25 cellular contexts compared by ENCODE assay signal in genomic region chr17:30503558-30503957, GRCh38. TPM values are rescaled to one million over a fixed set of nuclear protein-coding genes. Genes with fewer than 3 reads are reported as not detected.
DNase-seq lines count a peak whose midpoint lies in the region; ATAC-seq and TF ChIP-seq lines count a peak whose summit lies in the region.
"Had no signal": no experiment of that assay in that cellular context is flagged by ENCODE, and none has a peak within 500 bp of the region (broad histone marks: within the 10 kb centered on the region; RNA-seq: fewer than 3 reads in every experiment).

No MANE protein-coding gene starts in this region.

- H3K14ac ChIP-seq in mesenchymal stem cell (ENCODE audit: low read length in 2 of 2), result no peak overlapping the region

- H3K4me1 ChIP-seq in mesenchymal stem cell (ENCODE audit: control insufficient read depth, insufficient read depth, low read depth, low read length) (no peaks in the 10 kb centered on the region), foreskin keratinocyte (no peaks in the 10 kb centered on the region)

- H2AFZ ChIP-seq in mesenchymal stem cell (ENCODE audit: low read depth, low read length), result no peak overlapping the region
- H2AFZ ChIP-seq: GM23338 had no signal

- no peak overlapping the region for H4K91ac ChIP-seq in mesenchymal stem cell (ENCODE audit: low read length)

- no peak overlapping the region for H4K8ac ChIP-seq in mesenchymal stem cell (ENCODE audit: low read length)

- H3K4me2 ChIP-seq in mesenchymal stem cell (ENCODE audit: low read length, poor library complexity, severe bottlenecking), result no peak overlapping the region
- H3K4me2 ChIP-seq: GM23338, SK-N-SH had no signal

- DNase-seq in EH (ENCODE audit: low read depth) (peak; percentile 79), M059J (ENCODE audit: low read depth) (peak; percentile 14), fibroblast of gingiva (ENCODE audit: low read depth) (peak; percentile 5), mesenchymal stem cell (peak; percentile 28), foreskin keratinocyte (no peak), NOMO-1 treated with dmso at 0.1 percent for 144 hours (lab: John Stamatoyannopoulos, UW; ENCODE audit: unreplicated experiment) (no peak)
- DNase-seq in activated CD4-positive, CD25-positive, alpha-beta regulatory T cell treated with anti-CD3 and anti-CD28 coated beads, Interleukin-2, amount 50 U/mL, for 72 hours, result no peak
- DNase-seq: 8988T; AML-193; C1 segment of cervical spinal cord; Calu3; CD8-positive, alpha-beta T cell; DMS153; GF-D8; Kasumi-1; MG63; NCI-H1417; NCI-H1694 treated with DMSO at 0.1 percent for 48 hours; NCI-H446; NCI-H526; SHP77; SK-N-SH had no signal

- TF ChIP-seq CTCF in foreskin keratinocyte (conservative IDR thresholded peaks at IDR 0.05), result no peak

- no peak overlapping the region for H2BK15ac ChIP-seq in mesenchymal stem cell (ENCODE audit: low read depth, poor library complexity, severe bottlenecking)

- H3K27me3 ChIP-seq in mesenchymal stem cell (ENCODE audit: control insufficient read depth in 1 of 2, insufficient read depth in 1 of 2, low read length in 2 of 2) (no peaks in the 10 kb centered on the region), foreskin keratinocyte (no peaks in the 10 kb centered on the region)
- H3K27me3 ChIP-seq: MG63 had no signal

- H3K79me1 ChIP-seq in mesenchymal stem cell (replicated peaks; ENCODE audit: low read length, poor library complexity, severe bottlenecking), result peaks cover 23% of the 10 kb centered on the region

- 67% methylated on average over 4 of the region's 4 CpGs for WGBS in mesenchymal stem cell

- H3K27ac ChIP-seq in mesenchymal stem cell (ENCODE audit: low read length, poor library complexity, severe bottlenecking), result peak overlapping the region; percentile 51
- H3K27ac ChIP-seq in foreskin keratinocyte, result no peak overlapping the region

- H2BK120ac ChIP-seq in mesenchymal stem cell (ENCODE audit: low read depth, low read length), result no peak overlapping the region

- H2BK12ac ChIP-seq in mesenchymal stem cell (ENCODE audit: low read length in 2 of 2), result no peak overlapping the region

- H2BK5ac ChIP-seq in mesenchymal stem cell (ENCODE audit: low read depth, low read length, poor library complexity, severe bottlenecking), result no peak overlapping the region

- no peak overlapping the region for H3K4me3 ChIP-seq in mesenchymal stem cell (ENCODE audit: insufficient read depth in 1 of 2, low read depth in 1 of 2, low read length in 2 of 2)
- H3K4me3 ChIP-seq: GM23338, HAP-1, MG63 had no signal

- no peak overlapping the region for H3K9ac ChIP-seq in mesenchymal stem cell (ENCODE audit: low read length)
- H3K9ac ChIP-seq: SK-N-SH had no signal

- no peak overlapping the region for H3K23ac ChIP-seq in mesenchymal stem cell (ENCODE audit: low read length in 2 of 2)

- H3K9me3 ChIP-seq in mesenchymal stem cell (ENCODE audit: control insufficient read depth, low read length), result no peaks in the 10 kb centered on the region
- H3K9me3 ChIP-seq: MG63, SK-N-SH had no signal

- H3K4ac ChIP-seq in mesenchymal stem cell (ENCODE audit: low read depth in 1 of 2, low read length in 2 of 2), result no peak overlapping the region

- H3K18ac ChIP-seq in mesenchymal stem cell (ENCODE audit: low read depth in 1 of 2, low read length in 2 of 2), result no peak overlapping the region

- H3K36me3 ChIP-seq in mesenchymal stem cell (ENCODE audit: control insufficient read depth in 1 of 2, insufficient read depth in 2 of 2, low read depth in 1 of 2, low read length in 2 of 2), result peaks cover 19 to 93% of the 10 kb centered on the region in 2 experiments

- no peak overlapping the region for H2AK5ac ChIP-seq in mesenchymal stem cell (ENCODE audit: low read length, severe bottlenecking)

- ATAC-seq in HG02678 (IDR thresholded peaks at IDR 0.05; ENCODE audit: unreplicated experiment) (no peak), foreskin keratinocyte (no peak)
- ATAC-seq: CD8-positive, alpha-beta T cell; GM23338 had no signal

RNA-seq across cellular contexts. Expression of gene GOSR1, which starts 26.4 kb away (rescaled TPM):
- 31.5 and 59.5 TPM in 2 replicates for total RNA-seq in M059J (2014; rRNA removed; shearing (Covaris generic))
- polyA plus RNA-seq in mesenchymal stem cell (2013, experiment 1 of 2), result 28.0 TPM
- 26.8 TPM for polyA plus RNA-seq in mesenchymal stem cell (2013, experiment 2 of 2)
- 33.6 TPM in 2 replicates for total RNA-seq in foreskin keratinocyte
- 14.9 and 15.6 TPM in 2 replicates for polyA plus RNA-seq in foreskin keratinocyte

Comparison
In these comparisons a context has a peak if more than half of its experiments do, and no peak if none do; other contexts are left out.
1. DNase-seq: peak in EH (single experiment), M059J (single experiment), fibroblast of gingiva (single experiment) and mesenchymal stem cell (single experiment); none in activated CD4-positive, CD25-positive, alpha-beta regulatory T cell treated with anti-CD3 and anti-CD28 coated beads, Interleukin-2, amount 50 U/mL, for 72 hours (single experiment), foreskin keratinocyte (0 of 2) and NOMO-1 treated with dmso at 0.1 percent for 144 hours (single experiment).